Comparison of ENCODE assay signal across 9 cellular contexts in the genomic region with DNA sequence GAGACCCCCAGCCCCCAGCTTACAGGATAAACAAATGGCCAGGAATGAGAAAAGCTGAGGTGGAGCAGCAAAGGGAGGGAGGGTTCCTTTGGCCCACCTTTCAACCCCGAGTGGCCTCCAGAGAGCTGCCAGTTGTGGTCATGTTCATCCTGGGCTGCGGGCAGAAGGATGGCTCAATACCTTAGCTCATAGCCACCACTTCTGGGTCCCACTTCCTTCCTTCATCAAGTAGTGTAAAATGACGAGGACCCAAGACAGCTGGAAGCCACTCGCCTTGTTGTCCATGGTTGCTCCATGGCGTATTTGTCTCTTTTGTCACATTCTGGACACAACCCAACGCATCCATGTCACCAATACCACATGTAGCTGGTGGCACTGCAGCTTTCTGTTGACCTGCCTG. TPM values are rescaled to one million over a fixed set of nuclear protein-coding genes. Genes with fewer than 3 reads are reported as not detected.
DNase-seq lines count a peak whose midpoint lies in the region; ATAC-seq and TF ChIP-seq lines count a peak whose summit lies in the region.
"Had no signal": no experiment of that assay in that cellular context is flagged by ENCODE, and none has a peak within 500 bp of the region (broad histone marks: within the 10 kb centered on the region; RNA-seq: fewer than 3 reads in every experiment).

No MANE protein-coding gene starts in this region.

- no peaks in the 10 kb centered on the region for H3K9me3 Mint-ChIP-seq in natural killer cell

- H2AFZ ChIP-seq in MM.1S (ENCODE audit: low read length) = no peak overlapping the region

- intact Hi-C loops in natural killer cell (cut with micrococcal nuclease) = loop anchor here (1.0 to 2.0 kb wide), 3 partner anchors 16 to 592 kb away; no protein-coding TSS in a partner anchor

- H3K27ac Mint-ChIP-seq in natural killer cell = peak overlapping the region; percentile 88 to 95

- ATAC-seq in GM18870 (IDR thresholded peaks at IDR 0.05; ENCODE audit: unreplicated experiment) (peak; percentile 8), HG03039 (IDR thresholded peaks at IDR 0.05; ENCODE audit: unreplicated experiment) (peak; percentile 24), natural killer cell (peak; percentile 52 to 78 (median 59))

- no peaks in the 10 kb centered on the region for H4K20me1 ChIP-seq in MM.1S (ENCODE audit: insufficient read depth, low read length)

- H3K4me1 ChIP-seq in SJCRH30 (peaks cover 20% of the 10 kb centered on the region), MM.1S (ENCODE audit: low read length) (no peaks in the 10 kb centered on the region)

- H3K27ac ChIP-seq in SJCRH30 (peak overlapping the region; percentile 50), MM.1S (ENCODE audit: low read length) (no peak overlapping the region)

- no peak overlapping the region for H3K9ac ChIP-seq in MM.1S (ENCODE audit: low read length)

- no peak for TF ChIP-seq CTCF in natural killer cell (IDR thresholded peaks at IDR 0.05)
- TF ChIP-seq CTCF in MM.1S (IDR thresholded peaks at IDR 0.05; ENCODE audit: low read length) = no peak

- H3K9me3 ChIP-seq in SJCRH30 (replicated peaks) (no peaks in the 10 kb centered on the region), MM.1S (replicated peaks; ENCODE audit: insufficient read depth, low read length) (no peaks in the 10 kb centered on the region), MG63 (no peaks in the 10 kb centered on the region)

- no peaks in the 10 kb centered on the region for H3K27me3 Mint-ChIP-seq in natural killer cell (ENCODE audit: low read depth in 2 of 2)

- no peak overlapping the region for H3K4me3 ChIP-seq in SJCRH30
- no peak overlapping the region for H3K4me3 ChIP-seq in MM.1S (ENCODE audit: low read length)
- H3K4me3 ChIP-seq in MG63 = no peak overlapping the region

- H3K4me1 Mint-ChIP-seq in natural killer cell = peaks cover 53 to 64% of the 10 kb centered on the region in 2 donors

- no peaks in the 10 kb centered on the region for H3K79me2 ChIP-seq in MM.1S (ENCODE audit: low read length)

- H3K36me3 ChIP-seq in SJCRH30 = 0 out of 2 replicates have a peak, but pooled peaks cover 3% of the 10 kb centered on the region
- no peaks in the 10 kb centered on the region; the same call in 1 of the 2 replicates for H3K36me3 ChIP-seq in MM.1S (replicated peaks; ENCODE audit: insufficient read depth, low read length)
- H3K36me3 ChIP-seq in MG63 = no peaks in the 10 kb centered on the region

- H3K27me3 ChIP-seq in SJCRH30 = no peaks in the 10 kb centered on the region
- no peaks in the 10 kb centered on the region for H3K27me3 ChIP-seq in MM.1S (replicated peaks; ENCODE audit: insufficient read depth, low read length)
- no peaks in the 10 kb centered on the region for H3K27me3 ChIP-seq in MG63

- peak overlapping the region; percentile 88 for H3K4me3 Mint-ChIP-seq in natural killer cell

- H3K9me2 ChIP-seq in MM.1S (replicated peaks; ENCODE audit: insufficient read depth, low read length) = no peaks in the 10 kb centered on the region

- no peak overlapping the region for H3K4me2 ChIP-seq in MM.1S (ENCODE audit: low read depth, low read length)

- DNase-seq in SJCRH30 (no peak), natural killer cell (no peak), NCI-H2029 (lab: John Stamatoyannopoulos, UW) (no peak), MM.1S (no peak), MG63 (no peak)
- no peak for DNase-seq in stimulated activated CD4-positive, alpha-beta T cell treated with anti-CD3 and anti-CD28 coated beads, Interleukin-2, amount 100 ng/mL, for 48 hours
- DNase-seq: amygdala had no signal

- H3F3A ChIP-seq in MM.1S (ENCODE audit: insufficient read depth, low read length) = no peaks in the 10 kb centered on the region

- peaks cover 5% of the 10 kb centered on the region for H3K36me3 Mint-ChIP-seq in natural killer cell

RNA-seq across cellular contexts. Expression of a gene that starts 24.2 kb away (rescaled TPM):
- 14.3 and 16.1 TPM in 2 replicates for total RNA-seq in SJCRH30 (2014; rRNA removed; shearing (Covaris generic))
- 10 to 100 TPM; 59.8 to 94.4 (median 80.5) TPM for total RNA-seq in natural killer cell
- total RNA-seq in MG63 (2014; rRNA removed; shearing (Covaris generic); ENCODE audit: low replicate concordance) = 9.5 and 13.8 TPM in 2 replicates

Comparison
In these comparisons a context has a peak if more than half of its experiments do, and no peak if none do; other contexts are left out.
1. ATAC-seq: peak in every context shown above with its lines; median percentile 59 in natural killer cell; 24 in HG03039; 8 in GM18870.